Comparison of ENCODE assay signal across 31 cellular contexts in the genomic region with DNA sequence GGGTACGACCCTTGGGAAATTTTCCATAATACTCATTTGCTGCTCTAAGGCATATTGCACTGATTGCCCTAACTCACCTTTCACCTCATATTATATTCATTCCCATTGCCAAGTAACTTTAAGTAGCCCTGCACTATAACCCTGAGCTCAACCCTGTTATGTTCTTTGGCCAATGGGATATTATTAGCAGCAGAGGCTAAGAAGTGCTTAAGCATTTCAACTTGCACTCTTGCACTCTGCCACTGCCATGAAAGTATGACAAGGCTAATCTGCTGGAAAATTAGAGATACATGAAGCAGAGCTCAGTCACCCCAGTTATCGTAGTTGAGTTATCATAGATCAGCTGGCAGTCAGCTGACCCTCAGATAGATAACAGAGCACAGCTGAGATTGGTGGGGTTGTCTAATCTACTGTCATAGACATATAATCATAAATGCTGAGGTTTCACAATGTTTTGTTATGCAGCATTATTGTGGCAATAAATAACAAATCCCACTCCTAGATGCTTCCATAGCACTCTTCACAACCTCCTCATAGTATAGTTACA.
"Had no signal": no experiment of that assay in that cellular context is flagged by ENCODE, and none has a peak within 500 bp of the region (broad histone marks: within the 10 kb centered on the region; RNA-seq: fewer than 3 reads in every experiment).

No MANE protein-coding gene starts in this region.

- H3K27ac Mint-ChIP-seq: activated CD4-positive, alpha-beta memory T cell treated with anti-CD3 and anti-CD28 coated beads for 36 hours; activated CD4-positive, alpha-beta T cell treated with anti-CD3 and anti-CD28 coated beads, Interleukin-2, amount 10 ng/mL, durations not matched to agents 24 days and 14 days; activated naive CD4-positive, alpha-beta T cell treated with anti-CD3 and anti-CD28 coated beads, Interleukin-2, amount 50 U/mL, for 24 hours; activated naive CD8-positive, alpha-beta T cell treated with anti-CD3 and anti-CD28 coated beads, Interleukin-2, amount 50 U/mL, for 24 hours; immature natural killer cell; nephron; stimulated activated memory B cell treated with anti-CD40 and anti-IgM and Interleukin-4, amounts not matched to agents 10 μg/mL and 1 μg/mL and 100 μg/mL, for 72 hours; stimulated activated naive CD8-positive, alpha-beta T cell treated with anti-CD3 and anti-CD28 coated beads, Interleukin-15, amount 100 ng/mL, for 72 hours had no signal

- H3K27ac ChIP-seq: breast epithelium, gastrocnemius medialis, SK-N-MC, thyroid gland, upper lobe of left lung, vagina had no signal

- H3K4me1 Mint-ChIP-seq: nephron had no signal

- H3K4me3 ChIP-seq: breast epithelium, gastrocnemius medialis, mucosa of descending colon, SK-N-MC, thyroid gland, upper lobe of left lung, vagina had no signal

- DNase-seq: activated CD4-positive, alpha-beta memory T cell treated with anti-CD3 and anti-CD28 coated beads for 36 hours; activated CD4-positive, alpha-beta T cell treated with anti-CD3 and anti-CD28 coated beads, Interleukin-2, amount 10 ng/mL, durations not matched to agents 24 days and 14 days; activated CD4-positive, CD25-positive, alpha-beta regulatory T cell treated with anti-CD3 and anti-CD28 coated beads, Interleukin-2, amount 50 U/mL, for 72 hours; activated CD8-positive, alpha-beta memory T cell treated with anti-CD3 and anti-CD28 coated beads, Interleukin-2, amount 50 U/mL, for 4 hours; activated naive CD8-positive, alpha-beta T cell treated with anti-CD3 and anti-CD28 coated beads, Interleukin-2, amount 50 U/mL, for 24 hours; activated T-cell treated with anti-CD3 and anti-CD28 coated beads, Interleukin-2, amount 50 U/mL, for 1 hour; dermis blood vessel endothelial cell; effector CD8-positive, alpha-beta T cell; gastrocnemius medialis; glutamatergic neuron; hypothalamus; immature natural killer cell; mucosa of descending colon; posterior cingulate gyrus; stimulated activated CD4-positive, alpha-beta T cell treated with anti-CD3 and anti-CD28 coated beads, Interleukin-12 subunit alpha, Interleukin-12 subunit beta, amount 100 ng/mL, for 4 hours; stimulated activated CD4-positive, alpha-beta T cell treated with anti-CD3 and anti-CD28 coated beads, Interleukin-4, amount 100 ng/mL, for 24 hours; stimulated activated naive CD8-positive, alpha-beta T cell treated with anti-CD3 and anti-CD28 coated beads, Interleukin-15, amount 100 ng/mL, for 72 hours; SW 1271; T-helper 17 cell; T1000; thyroid gland; upper lobe of left lung had no signal

- H3K9me3 Mint-ChIP-seq: activated CD4-positive, alpha-beta memory T cell treated with anti-CD3 and anti-CD28 coated beads for 36 hours; activated naive CD4-positive, alpha-beta T cell treated with anti-CD3 and anti-CD28 coated beads, Interleukin-2, amount 50 U/mL, for 24 hours; activated naive CD8-positive, alpha-beta T cell treated with anti-CD3 and anti-CD28 coated beads, Interleukin-2, amount 50 U/mL, for 24 hours; immature natural killer cell; nephron; stimulated activated memory B cell treated with anti-CD40 and anti-IgM and Interleukin-4, amounts not matched to agents 10 μg/mL and 1 μg/mL and 100 μg/mL, for 72 hours; stimulated activated naive CD8-positive, alpha-beta T cell treated with anti-CD3 and anti-CD28 coated beads, Interleukin-15, amount 100 ng/mL, for 72 hours had no signal

- ATAC-seq: activated naive CD8-positive, alpha-beta T cell treated with anti-CD3 and anti-CD28 coated beads, Interleukin-2, amount 50 U/mL, for 24 hours; gastrocnemius medialis; left lobe of liver; mucosa of descending colon; stimulated activated memory B cell treated with anti-CD40 and anti-IgM and Interleukin-4, amounts not matched to agents 10 μg/mL and 1 μg/mL and 100 μg/mL, for 72 hours; stimulated activated naive CD8-positive, alpha-beta T cell treated with anti-CD3 and anti-CD28 coated beads, Interleukin-15, amount 100 ng/mL, for 72 hours; T-helper 17 cell had no signal

- H3K4me3 Mint-ChIP-seq: activated CD4-positive, alpha-beta memory T cell treated with anti-CD3 and anti-CD28 coated beads for 36 hours; activated CD4-positive, alpha-beta T cell treated with anti-CD3 and anti-CD28 coated beads, Interleukin-2, amount 10 ng/mL, durations not matched to agents 24 days and 14 days; activated naive CD4-positive, alpha-beta T cell treated with anti-CD3 and anti-CD28 coated beads, Interleukin-2, amount 50 U/mL, for 24 hours; activated naive CD8-positive, alpha-beta T cell treated with anti-CD3 and anti-CD28 coated beads, Interleukin-2, amount 50 U/mL, for 24 hours; immature natural killer cell; nephron; stimulated activated memory B cell treated with anti-CD40 and anti-IgM and Interleukin-4, amounts not matched to agents 10 μg/mL and 1 μg/mL and 100 μg/mL, for 72 hours; stimulated activated naive CD8-positive, alpha-beta T cell treated with anti-CD3 and anti-CD28 coated beads, Interleukin-15, amount 100 ng/mL, for 72 hours; T-helper 17 cell had no signal

- H3K4me1 ChIP-seq: breast epithelium, thyroid gland, upper lobe of left lung had no signal

- H3K27me3 ChIP-seq: breast epithelium, gastrocnemius medialis, thyroid gland, upper lobe of left lung, vagina had no signal

- FAIRE-seq: colon, endometrium had no signal

- H3K36me3 ChIP-seq: breast epithelium, gastrocnemius medialis, thyroid gland, upper lobe of left lung, vagina had no signal

- H3K9me3 ChIP-seq: breast epithelium, gastrocnemius medialis, mucosa of descending colon, thyroid gland, upper lobe of left lung, vagina had no signal

- H3K27me3 Mint-ChIP-seq: activated CD4-positive, alpha-beta memory T cell treated with anti-CD3 and anti-CD28 coated beads for 36 hours; activated CD4-positive, alpha-beta T cell treated with anti-CD3 and anti-CD28 coated beads, Interleukin-2, amount 10 ng/mL, durations not matched to agents 24 days and 14 days; activated naive CD4-positive, alpha-beta T cell treated with anti-CD3 and anti-CD28 coated beads, Interleukin-2, amount 50 U/mL, for 24 hours; activated naive CD8-positive, alpha-beta T cell treated with anti-CD3 and anti-CD28 coated beads, Interleukin-2, amount 50 U/mL, for 24 hours; stimulated activated memory B cell treated with anti-CD40 and anti-IgM and Interleukin-4, amounts not matched to agents 10 μg/mL and 1 μg/mL and 100 μg/mL, for 72 hours; stimulated activated naive CD8-positive, alpha-beta T cell treated with anti-CD3 and anti-CD28 coated beads, Interleukin-15, amount 100 ng/mL, for 72 hours; T-helper 17 cell had no signal

- H3K36me3 Mint-ChIP-seq: activated CD4-positive, alpha-beta memory T cell treated with anti-CD3 and anti-CD28 coated beads for 36 hours; immature natural killer cell; stimulated activated memory B cell treated with anti-CD40 and anti-IgM and Interleukin-4, amounts not matched to agents 10 μg/mL and 1 μg/mL and 100 μg/mL, for 72 hours had no signal
